Comparison of ENCODE assay signal across 2 cellular contexts in the genomic region with DNA sequence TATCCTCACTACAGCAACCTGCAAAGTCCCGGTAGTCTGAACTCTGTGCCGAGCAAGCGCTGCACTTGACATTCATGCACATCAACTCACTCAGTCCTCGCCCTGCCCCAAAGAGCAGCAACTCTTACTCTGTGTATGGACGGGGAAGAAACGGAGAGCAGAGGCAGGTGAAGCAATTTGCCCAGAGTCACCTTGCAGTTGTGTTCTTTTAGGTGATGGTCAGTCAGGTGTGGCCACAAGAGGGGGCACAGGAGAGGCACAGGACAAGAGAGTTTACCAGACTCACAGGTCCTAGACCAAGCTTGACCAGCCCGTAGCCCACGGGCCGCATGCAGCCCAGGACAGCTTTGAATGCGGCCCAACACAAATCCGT.
TF ChIP-seq lines count a peak whose summit lies in the region.

No MANE protein-coding gene starts in this region.

TF ChIP-seq in Ishikawa, 13 proteins besides CTCF, POLR2A, EP300 and RAD21 (continued from another document):
- TF ChIP-seq, protein P1, sequence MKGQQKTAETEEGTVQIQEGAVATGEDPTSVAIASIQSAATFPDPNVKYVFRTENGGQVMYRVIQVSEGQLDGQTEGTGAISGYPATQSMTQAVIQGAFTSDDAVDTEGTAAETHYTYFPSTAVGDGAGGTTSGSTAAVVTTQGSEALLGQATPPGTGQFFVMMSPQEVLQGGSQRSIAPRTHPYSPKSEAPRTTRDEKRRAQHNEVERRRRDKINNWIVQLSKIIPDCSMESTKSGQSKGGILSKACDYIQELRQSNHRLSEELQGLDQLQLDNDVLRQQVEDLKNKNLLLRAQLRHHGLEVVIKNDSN (IDR thresholded peaks at IDR 0.05) = no peak
- no peak for TF ChIP-seq FOXM1 (IDR thresholded peaks at IDR 0.05; ENCODE audit: borderline replicate concordance, low read depth)
- no peak for TF ChIP-seq TAF1 (IDR thresholded peaks at IDR 0.05; ENCODE audit: low read depth)
- TF ChIP-seq ZBTB7A (IDR thresholded peaks at IDR 0.05; ENCODE audit: low read depth) = no peak
- no peak for TF ChIP-seq EGR1 (IDR thresholded peaks at IDR 0.05)
- TF ChIP-seq NFIC (IDR thresholded peaks at IDR 0.05) = no peak
- no peak for TF ChIP-seq CEBPB (IDR thresholded peaks at IDR 0.05)
- no peak for TF ChIP-seq TEAD4 (IDR thresholded peaks at IDR 0.05)
- no peak for TF ChIP-seq CREB1 (IDR thresholded peaks at IDR 0.05; ENCODE audit: low read depth)
- no peak for TF ChIP-seq TCF12 (IDR thresholded peaks at IDR 0.05; ENCODE audit: low read depth)
- TF ChIP-seq, protein P2, sequence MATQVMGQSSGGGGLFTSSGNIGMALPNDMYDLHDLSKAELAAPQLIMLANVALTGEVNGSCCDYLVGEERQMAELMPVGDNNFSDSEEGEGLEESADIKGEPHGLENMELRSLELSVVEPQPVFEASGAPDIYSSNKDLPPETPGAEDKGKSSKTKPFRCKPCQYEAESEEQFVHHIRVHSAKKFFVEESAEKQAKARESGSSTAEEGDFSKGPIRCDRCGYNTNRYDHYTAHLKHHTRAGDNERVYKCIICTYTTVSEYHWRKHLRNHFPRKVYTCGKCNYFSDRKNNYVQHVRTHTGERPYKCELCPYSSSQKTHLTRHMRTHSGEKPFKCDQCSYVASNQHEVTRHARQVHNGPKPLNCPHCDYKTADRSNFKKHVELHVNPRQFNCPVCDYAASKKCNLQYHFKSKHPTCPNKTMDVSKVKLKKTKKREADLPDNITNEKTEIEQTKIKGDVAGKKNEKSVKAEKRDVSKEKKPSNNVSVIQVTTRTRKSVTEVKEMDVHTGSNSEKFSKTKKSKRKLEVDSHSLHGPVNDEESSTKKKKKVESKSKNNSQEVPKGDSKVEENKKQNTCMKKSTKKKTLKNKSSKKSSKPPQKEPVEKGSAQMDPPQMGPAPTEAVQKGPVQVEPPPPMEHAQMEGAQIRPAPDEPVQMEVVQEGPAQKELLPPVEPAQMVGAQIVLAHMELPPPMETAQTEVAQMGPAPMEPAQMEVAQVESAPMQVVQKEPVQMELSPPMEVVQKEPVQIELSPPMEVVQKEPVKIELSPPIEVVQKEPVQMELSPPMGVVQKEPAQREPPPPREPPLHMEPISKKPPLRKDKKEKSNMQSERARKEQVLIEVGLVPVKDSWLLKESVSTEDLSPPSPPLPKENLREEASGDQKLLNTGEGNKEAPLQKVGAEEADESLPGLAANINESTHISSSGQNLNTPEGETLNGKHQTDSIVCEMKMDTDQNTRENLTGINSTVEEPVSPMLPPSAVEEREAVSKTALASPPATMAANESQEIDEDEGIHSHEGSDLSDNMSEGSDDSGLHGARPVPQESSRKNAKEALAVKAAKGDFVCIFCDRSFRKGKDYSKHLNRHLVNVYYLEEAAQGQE (IDR thresholded peaks at IDR 0.05; ENCODE audit: low read depth) = no peak
- no peak for TF ChIP-seq YY1 (IDR thresholded peaks at IDR 0.05; ENCODE audit: low read depth)
TF ChIP-seq in Ishikawa: peak in this region for 0.

TF ChIP-seq in HepG2, 621 proteins besides CTCF, POLR2A, EP300 and RAD21 (continued from another document):
- TF ChIP-seq, protein P3, sequence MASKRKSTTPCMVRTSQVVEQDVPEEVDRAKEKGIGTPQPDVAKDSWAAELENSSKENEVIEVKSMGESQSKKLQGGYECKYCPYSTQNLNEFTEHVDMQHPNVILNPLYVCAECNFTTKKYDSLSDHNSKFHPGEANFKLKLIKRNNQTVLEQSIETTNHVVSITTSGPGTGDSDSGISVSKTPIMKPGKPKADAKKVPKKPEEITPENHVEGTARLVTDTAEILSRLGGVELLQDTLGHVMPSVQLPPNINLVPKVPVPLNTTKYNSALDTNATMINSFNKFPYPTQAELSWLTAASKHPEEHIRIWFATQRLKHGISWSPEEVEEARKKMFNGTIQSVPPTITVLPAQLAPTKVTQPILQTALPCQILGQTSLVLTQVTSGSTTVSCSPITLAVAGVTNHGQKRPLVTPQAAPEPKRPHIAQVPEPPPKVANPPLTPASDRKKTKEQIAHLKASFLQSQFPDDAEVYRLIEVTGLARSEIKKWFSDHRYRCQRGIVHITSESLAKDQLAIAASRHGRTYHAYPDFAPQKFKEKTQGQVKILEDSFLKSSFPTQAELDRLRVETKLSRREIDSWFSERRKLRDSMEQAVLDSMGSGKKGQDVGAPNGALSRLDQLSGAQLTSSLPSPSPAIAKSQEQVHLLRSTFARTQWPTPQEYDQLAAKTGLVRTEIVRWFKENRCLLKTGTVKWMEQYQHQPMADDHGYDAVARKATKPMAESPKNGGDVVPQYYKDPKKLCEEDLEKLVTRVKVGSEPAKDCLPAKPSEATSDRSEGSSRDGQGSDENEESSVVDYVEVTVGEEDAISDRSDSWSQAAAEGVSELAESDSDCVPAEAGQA (IDR thresholded peaks at IDR 0.05; ENCODE audit: low read depth) = no peak
- TF ChIP-seq, protein P3 (CRISPR knock-in tag; IDR thresholded peaks at IDR 0.05; ENCODE audit: borderline replicate concordance) = no peak
- TF ChIP-seq, protein P4, sequence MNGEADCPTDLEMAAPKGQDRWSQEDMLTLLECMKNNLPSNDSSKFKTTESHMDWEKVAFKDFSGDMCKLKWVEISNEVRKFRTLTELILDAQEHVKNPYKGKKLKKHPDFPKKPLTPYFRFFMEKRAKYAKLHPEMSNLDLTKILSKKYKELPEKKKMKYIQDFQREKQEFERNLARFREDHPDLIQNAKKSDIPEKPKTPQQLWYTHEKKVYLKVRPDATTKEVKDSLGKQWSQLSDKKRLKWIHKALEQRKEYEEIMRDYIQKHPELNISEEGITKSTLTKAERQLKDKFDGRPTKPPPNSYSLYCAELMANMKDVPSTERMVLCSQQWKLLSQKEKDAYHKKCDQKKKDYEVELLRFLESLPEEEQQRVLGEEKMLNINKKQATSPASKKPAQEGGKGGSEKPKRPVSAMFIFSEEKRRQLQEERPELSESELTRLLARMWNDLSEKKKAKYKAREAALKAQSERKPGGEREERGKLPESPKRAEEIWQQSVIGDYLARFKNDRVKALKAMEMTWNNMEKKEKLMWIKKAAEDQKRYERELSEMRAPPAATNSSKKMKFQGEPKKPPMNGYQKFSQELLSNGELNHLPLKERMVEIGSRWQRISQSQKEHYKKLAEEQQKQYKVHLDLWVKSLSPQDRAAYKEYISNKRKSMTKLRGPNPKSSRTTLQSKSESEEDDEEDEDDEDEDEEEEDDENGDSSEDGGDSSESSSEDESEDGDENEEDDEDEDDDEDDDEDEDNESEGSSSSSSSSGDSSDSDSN (CRISPR knock-in tag; IDR thresholded peaks at IDR 0.05) = no peak
- TF ChIP-seq, protein P5, sequence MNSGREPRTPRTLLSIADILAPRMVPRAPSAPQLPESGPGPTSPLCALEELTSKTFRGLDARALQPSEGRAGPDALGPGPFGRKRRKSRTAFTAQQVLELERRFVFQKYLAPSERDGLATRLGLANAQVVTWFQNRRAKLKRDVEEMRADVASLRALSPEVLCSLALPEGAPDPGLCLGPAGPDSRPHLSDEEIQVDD (CRISPR knock-in tag; IDR thresholded peaks at IDR 0.05; ENCODE audit: borderline replicate concordance) = no peak
- TF ChIP-seq ZNF737 (CRISPR knock-in tag; IDR thresholded peaks at IDR 0.05; ENCODE audit: borderline replicate concordance) = no peak
- TF ChIP-seq PHF20 (CRISPR knock-in tag; IDR thresholded peaks at IDR 0.05) = no peak
- TF ChIP-seq, protein P6, sequence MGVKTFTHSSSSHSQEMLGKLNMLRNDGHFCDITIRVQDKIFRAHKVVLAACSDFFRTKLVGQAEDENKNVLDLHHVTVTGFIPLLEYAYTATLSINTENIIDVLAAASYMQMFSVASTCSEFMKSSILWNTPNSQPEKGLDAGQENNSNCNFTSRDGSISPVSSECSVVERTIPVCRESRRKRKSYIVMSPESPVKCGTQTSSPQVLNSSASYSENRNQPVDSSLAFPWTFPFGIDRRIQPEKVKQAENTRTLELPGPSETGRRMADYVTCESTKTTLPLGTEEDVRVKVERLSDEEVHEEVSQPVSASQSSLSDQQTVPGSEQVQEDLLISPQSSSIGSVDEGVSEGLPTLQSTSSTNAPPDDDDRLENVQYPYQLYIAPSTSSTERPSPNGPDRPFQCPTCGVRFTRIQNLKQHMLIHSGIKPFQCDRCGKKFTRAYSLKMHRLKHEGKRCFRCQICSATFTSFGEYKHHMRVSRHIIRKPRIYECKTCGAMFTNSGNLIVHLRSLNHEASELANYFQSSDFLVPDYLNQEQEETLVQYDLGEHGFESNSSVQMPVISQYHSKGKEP (CRISPR knock-in tag; IDR thresholded peaks at IDR 0.05) = no peak
- TF ChIP-seq ZNF337 (CRISPR knock-in tag; IDR thresholded peaks at IDR 0.05; ENCODE audit: borderline replicate concordance, low read depth) = no peak
- TF ChIP-seq, protein P7, sequence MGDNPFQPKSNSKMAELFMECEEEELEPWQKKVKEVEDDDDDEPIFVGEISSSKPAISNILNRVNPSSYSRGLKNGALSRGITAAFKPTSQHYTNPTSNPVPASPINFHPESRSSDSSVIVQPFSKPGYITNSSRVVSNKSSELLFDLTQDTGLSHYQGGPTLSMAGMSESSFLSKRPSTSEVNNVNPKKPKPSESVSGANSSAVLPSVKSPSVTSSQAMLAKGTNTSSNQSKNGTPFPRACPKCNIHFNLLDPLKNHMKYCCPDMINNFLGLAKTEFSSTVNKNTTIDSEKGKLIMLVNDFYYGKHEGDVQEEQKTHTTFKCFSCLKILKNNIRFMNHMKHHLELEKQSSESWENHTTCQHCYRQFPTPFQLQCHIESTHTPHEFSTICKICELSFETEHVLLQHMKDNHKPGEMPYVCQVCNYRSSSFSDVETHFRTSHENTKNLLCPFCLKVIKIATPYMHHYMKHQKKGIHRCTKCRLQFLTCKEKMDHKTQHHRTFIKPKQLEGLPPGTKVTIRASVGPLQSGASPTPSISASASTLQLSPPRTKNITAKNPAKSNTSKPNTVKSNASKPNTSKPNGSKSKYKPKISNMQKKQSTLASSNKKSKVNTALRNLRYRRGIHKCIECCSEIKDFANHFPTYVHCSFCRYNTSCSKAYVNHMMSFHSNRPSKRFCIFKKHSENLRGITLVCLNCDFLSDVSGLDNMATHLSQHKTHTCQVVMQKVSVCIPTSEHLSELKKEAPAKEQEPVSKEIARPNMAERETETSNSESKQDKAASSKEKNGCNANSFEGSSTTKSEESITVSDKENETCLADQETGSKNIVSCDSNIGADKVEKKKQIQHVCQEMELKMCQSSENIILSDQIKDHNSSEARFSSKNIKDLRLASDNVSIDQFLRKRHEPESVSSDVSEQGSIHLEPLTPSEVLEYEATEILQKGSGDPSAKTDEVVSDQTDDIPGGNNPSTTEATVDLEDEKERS (CRISPR knock-in tag; IDR thresholded peaks at IDR 0.05) = no peak
- TF ChIP-seq SMC3 (IDR thresholded peaks at IDR 0.05; ENCODE audit: low read length) = peak; percentile 56; the same call in 1 of the 2 replicates
- no peak for TF ChIP-seq KMT2A (CRISPR knock-in tag; IDR thresholded peaks at IDR 0.05)
- TF ChIP-seq RNF2 (conservative IDR thresholded peaks at IDR 0.05; ENCODE audit: low read depth) = no peak
- TF ChIP-seq ELF3 (CRISPR knock-in tag; IDR thresholded peaks at IDR 0.05) = no peak
- TF ChIP-seq CREM (IDR thresholded peaks at IDR 0.05) = no peak
- TF ChIP-seq CREM (CRISPR knock-in tag; IDR thresholded peaks at IDR 0.05) = no peak
- TF ChIP-seq STAG1 (CRISPR knock-in tag; IDR thresholded peaks at IDR 0.05) = peak; percentile 50
- no peak for TF ChIP-seq FOSL2 (CRISPR knock-in tag; IDR thresholded peaks at IDR 0.05)
- TF ChIP-seq ZNF274 (CRISPR knock-in tag; IDR thresholded peaks at IDR 0.05) = no peak
- peak; percentile 32 for TF ChIP-seq XRCC5 (optimal IDR thresholded peaks at IDR 0.05; ENCODE audit: low read length)
- no peak for TF ChIP-seq ZNF33A (CRISPR knock-in tag; IDR thresholded peaks at IDR 0.05; ENCODE audit: borderline replicate concordance)
- no peak for TF ChIP-seq SNRNP70 (IDR thresholded peaks at IDR 0.05; ENCODE audit: low read depth, low read length)
- TF ChIP-seq, protein P8, sequence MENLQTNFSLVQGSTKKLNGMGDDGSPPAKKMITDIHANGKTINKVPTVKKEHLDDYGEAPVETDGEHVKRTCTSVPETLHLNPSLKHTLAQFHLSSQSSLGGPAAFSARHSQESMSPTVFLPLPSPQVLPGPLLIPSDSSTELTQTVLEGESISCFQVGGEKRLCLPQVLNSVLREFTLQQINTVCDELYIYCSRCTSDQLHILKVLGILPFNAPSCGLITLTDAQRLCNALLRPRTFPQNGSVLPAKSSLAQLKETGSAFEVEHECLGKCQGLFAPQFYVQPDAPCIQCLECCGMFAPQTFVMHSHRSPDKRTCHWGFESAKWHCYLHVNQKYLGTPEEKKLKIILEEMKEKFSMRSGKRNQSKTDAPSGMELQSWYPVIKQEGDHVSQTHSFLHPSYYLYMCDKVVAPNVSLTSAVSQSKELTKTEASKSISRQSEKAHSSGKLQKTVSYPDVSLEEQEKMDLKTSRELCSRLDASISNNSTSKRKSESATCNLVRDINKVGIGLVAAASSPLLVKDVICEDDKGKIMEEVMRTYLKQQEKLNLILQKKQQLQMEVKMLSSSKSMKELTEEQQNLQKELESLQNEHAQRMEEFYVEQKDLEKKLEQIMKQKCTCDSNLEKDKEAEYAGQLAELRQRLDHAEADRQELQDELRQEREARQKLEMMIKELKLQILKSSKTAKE (CRISPR knock-in tag; IDR thresholded peaks at IDR 0.05; ENCODE audit: borderline replicate concordance) = no peak
- no peak for TF ChIP-seq HIVEP1 (CRISPR knock-in tag; IDR thresholded peaks at IDR 0.05)
